In the genomic region with DNA sequence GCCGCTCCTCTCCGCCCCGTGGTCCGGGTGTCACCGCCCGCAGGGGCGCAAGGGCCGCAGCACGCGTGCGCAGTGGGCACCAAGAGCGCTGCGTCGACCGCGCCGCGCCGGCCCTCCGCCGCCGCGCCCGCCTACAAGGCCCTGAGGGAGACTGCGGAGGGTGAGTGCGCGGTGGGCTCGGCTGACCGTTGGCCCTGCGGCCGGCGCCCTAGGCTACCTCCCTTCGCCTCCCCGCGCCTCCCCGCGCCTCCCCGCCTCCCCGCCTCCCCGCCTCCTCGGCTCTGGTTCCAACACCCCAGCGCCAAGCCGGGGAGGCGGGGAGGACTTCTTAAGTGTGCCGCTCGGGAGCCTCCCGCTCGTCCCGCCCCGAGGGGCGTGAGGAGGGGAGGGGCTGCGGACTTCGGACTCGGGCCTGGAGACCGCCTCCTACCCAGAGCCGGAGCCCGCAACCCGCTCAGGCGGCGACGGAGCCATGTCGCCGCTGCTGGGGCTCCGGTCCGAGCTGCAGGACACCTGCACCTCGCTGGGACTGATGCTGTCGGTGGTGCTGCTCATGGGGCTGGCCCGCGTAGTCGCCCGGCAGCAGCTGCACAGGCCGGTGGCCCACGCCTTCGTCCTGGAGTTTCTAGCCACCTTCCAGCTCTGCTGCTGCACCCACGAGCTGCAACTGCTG, we compare ENCODE assay signal across 8 cellular contexts. TPM values are rescaled to one million over a fixed set of nuclear protein-coding genes. Genes with fewer than 3 reads are reported as not detected.
DNase-seq lines count a peak whose midpoint lies in the region; ATAC-seq and TF ChIP-seq lines count a peak whose summit lies in the region.

A gene with protein sequence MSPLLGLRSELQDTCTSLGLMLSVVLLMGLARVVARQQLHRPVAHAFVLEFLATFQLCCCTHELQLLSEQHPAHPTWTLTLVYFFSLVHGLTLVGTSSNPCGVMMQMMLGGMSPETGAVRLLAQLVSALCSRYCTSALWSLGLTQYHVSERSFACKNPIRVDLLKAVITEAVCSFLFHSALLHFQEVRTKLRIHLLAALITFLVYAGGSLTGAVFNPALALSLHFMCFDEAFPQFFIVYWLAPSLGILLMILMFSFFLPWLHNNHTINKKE (plus strand): TSS at position 433 of the 673 bp plus-strand sequence. CDS start 40 bp downstream, at position 473.

- H3K36me3 ChIP-seq in ES-I3 (ENCODE audit: insufficient read depth, low read length) = no peaks in the 10 kb centered on the region
- H3K36me3 ChIP-seq in H7 (replicated peaks; ENCODE audit: control insufficient read depth, insufficient read depth, low read length) = no peaks in the 10 kb centered on the region
- no peaks in the 10 kb centered on the region for H3K36me3 ChIP-seq in SJCRH30
- H3K36me3 ChIP-seq in thymus (ENCODE audit: control insufficient read depth, insufficient read depth) = no peaks in the 10 kb centered on the region

- intact Hi-C loops in head of caudate nucleus (cut with DNase I) = no loop called here

- no peak for TF ChIP-seq CTCF in omental fat pad (IDR thresholded peaks at IDR 0.05)

- peak; percentile 87 to 91 for ATAC-seq in activated naive CD4-positive, alpha-beta T cell treated with anti-CD3 and anti-CD28 coated beads, Interleukin-2, amount 50 U/mL, for 72 hours
- peak; percentile 95 for ATAC-seq in omental fat pad (ENCODE audit: low FRiP score)

- DNase-seq in H7 (peak; percentile 95), LoVo (ENCODE audit: low spot score) (peak; percentile 91), SJCRH30 (peak; percentile 79 to 86), head of caudate nucleus (peak; percentile 46 to 92 (median 81)), omental fat pad (ENCODE audit: low spot score) (peak; percentile 45)
- peak; percentile 66 to 74 for DNase-seq in activated naive CD4-positive, alpha-beta T cell treated with anti-CD3 and anti-CD28 coated beads, Interleukin-2, amount 50 U/mL, for 72 hours (ENCODE audit: low spot score in 2 of 2)

- H3K9me3 Mint-ChIP-seq in activated naive CD4-positive, alpha-beta T cell treated with anti-CD3 and anti-CD28 coated beads, Interleukin-2, amount 50 U/mL, for 72 hours = no peaks in the 10 kb centered on the region

- peak within 1 kb of the TSS; percentile 82 for H3K9ac ChIP-seq in ES-I3 (ENCODE audit: low read depth, low read length)

- H3K4me3 ChIP-seq in H7 (ENCODE audit: insufficient read depth, low read depth, low read length) = peak within 1 kb of the TSS; percentile 76
- H3K4me3 ChIP-seq in SJCRH30 = peak within 1 kb of the TSS; percentile 81
- peak within 1 kb of the TSS; percentile 70 for H3K4me3 ChIP-seq in thymus (ENCODE audit: low read length)

- under 1% methylated on average over 75 of the region's 75 CpGs for WGBS in thymus

- H3K9me3 ChIP-seq in ES-I3 (ENCODE audit: control insufficient read depth, insufficient read depth, low read length) (no peaks in the 10 kb centered on the region), SJCRH30 (replicated peaks) (no peaks in the 10 kb centered on the region), thymus (ENCODE audit: control insufficient read depth) (no peaks in the 10 kb centered on the region)

- H3K27ac ChIP-seq in SJCRH30 = peak within 1 kb of the TSS; percentile 59
- H3K27ac ChIP-seq in thymus (ENCODE audit: low read depth) = no peak within 1 kb of the TSS

- H3K4me1 ChIP-seq in ES-I3 (ENCODE audit: insufficient read depth, low read length) = no peaks in the 10 kb centered on the region
- H3K4me1 ChIP-seq in SJCRH30 = no peaks in the 10 kb centered on the region
- H3K4me1 ChIP-seq in thymus (ENCODE audit: control insufficient read depth, insufficient read depth, low read length) = peaks cover 6% of the 10 kb centered on the region

- peak within 1 kb of the TSS in 1 of 2 donors; percentile 66 for H3K27ac Mint-ChIP-seq in activated naive CD4-positive, alpha-beta T cell treated with anti-CD3 and anti-CD28 coated beads, Interleukin-2, amount 50 U/mL, for 72 hours

- no peaks in the 10 kb centered on the region; the same call in none of the 2 replicates for H3K27me3 ChIP-seq in H7 (ENCODE audit: control insufficient read depth, insufficient read depth, low read length)
- no peaks in the 10 kb centered on the region for H3K27me3 ChIP-seq in SJCRH30
- H3K27me3 ChIP-seq in thymus (ENCODE audit: control insufficient read depth, insufficient read depth) = peaks cover 3% of the 10 kb centered on the region

- peaks cover 0 to 4% of the 10 kb centered on the region in 2 donors for H3K36me3 Mint-ChIP-seq in activated naive CD4-positive, alpha-beta T cell treated with anti-CD3 and anti-CD28 coated beads, Interleukin-2, amount 50 U/mL, for 72 hours

RNA-seq across cellular contexts. Expression of the gene that starts here (rescaled TPM):
- 1.2 and 2.0 TPM in 2 replicates for total RNA-seq in H7 (2014; rRNA removed; shearing (Covaris generic))
- 0.99 and 1.5 TPM in 2 replicates for total RNA-seq in SJCRH30 (2014; rRNA removed; shearing (Covaris generic))
- total RNA-seq in activated naive CD4-positive, alpha-beta T cell treated with anti-CD3 and anti-CD28 coated beads, Interleukin-2, amount 50 U/mL, for 72 hours = under 1 TPM; 0.09 to 0.19 TPM
- total RNA-seq in omental fat pad = 1 to 10 TPM in 2 of 4 donors, under 1 TPM in 2; 0.47 to 1.7 (median 0.93) TPM
- polyA plus RNA-seq in thymus = 0.23 TPM

Comparison
In these comparisons a context has a peak if more than half of its experiments do, and no peak if none do; other contexts are left out.
1. Peak in DNase-seq and ATAC-seq in activated naive CD4-positive, alpha-beta T cell treated with anti-CD3 and anti-CD28 coated beads, Interleukin-2, amount 50 U/mL, for 72 hours; RNA of the gene not detected or under 1 TPM.
2. DNase-seq: peak in every context shown above with its lines; median percentile 95 in H7; 91 in LoVo; 82 in SJCRH30; 81 in head of caudate nucleus; 70 in activated naive CD4-positive, alpha-beta T cell treated with anti-CD3 and anti-CD28 coated beads, Interleukin-2, amount 50 U/mL, for 72 hours; 45 in omental fat pad.